10 cellular contexts compared by ENCODE assay signal in the genomic region with DNA sequence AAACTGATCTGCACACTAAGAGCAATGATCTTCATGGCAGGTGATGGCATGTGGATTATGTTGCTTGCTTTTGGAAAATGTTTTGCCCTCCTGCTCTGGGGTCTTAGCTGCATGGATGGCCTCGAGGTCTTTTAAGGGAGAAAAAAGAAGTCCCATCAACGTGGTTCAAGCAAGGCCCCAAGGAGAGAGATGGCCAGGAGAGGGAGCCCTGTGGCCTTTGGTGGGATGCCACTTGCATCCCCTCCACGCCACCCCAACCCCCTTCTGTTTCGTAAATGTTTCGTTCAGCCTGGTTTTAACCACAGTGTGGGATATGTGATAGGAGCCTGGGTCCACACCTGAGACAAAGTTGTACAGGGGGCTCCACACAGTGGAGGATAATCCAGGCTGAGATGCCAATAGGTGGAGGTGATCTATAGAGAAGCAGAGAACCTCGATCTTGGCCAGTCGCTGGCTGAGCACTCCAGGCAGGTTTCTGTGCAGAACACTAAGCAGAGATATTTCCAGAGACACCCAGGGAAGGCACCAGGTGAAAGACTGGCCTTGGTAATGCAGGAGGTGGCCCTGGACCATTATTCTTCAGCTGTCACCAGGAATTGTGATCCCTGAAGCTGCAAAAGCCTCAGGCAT. TPM values are rescaled to one million over a fixed set of nuclear protein-coding genes. Genes with fewer than 3 reads are reported as not detected.
DNase-seq lines count a peak whose midpoint lies in the region; TF ChIP-seq lines count a peak whose summit lies in the region.
"Had no signal": no experiment of that assay in that cellular context is flagged by ENCODE, and none has a peak within 500 bp of the region (broad histone marks: within the 10 kb centered on the region; RNA-seq: fewer than 3 reads in every experiment).

No MANE protein-coding gene starts in this region.

- H3K36me3 Mint-ChIP-seq in nephron progenitor cell (ENCODE audit: low read depth), result no peaks in the 10 kb centered on the region

- H3K4me3 ChIP-seq in GM06990 (replicated peaks; ENCODE audit: low read depth, low read length), result no peak overlapping the region
- H3K4me3 ChIP-seq in MG63, result no peak overlapping the region
- H3K4me3 ChIP-seq in breast epithelium, result no peak overlapping the region
- H3K4me3 ChIP-seq: thoracic aorta had no signal

- H3K9me3 Mint-ChIP-seq in nephron progenitor cell, result no peaks in the 10 kb centered on the region

- TF ChIP-seq CTCF in GM06990 (IDR thresholded peaks at IDR 0.05; ENCODE audit: insufficient read depth, low read length, poor library complexity, severe bottlenecking) (peak; percentile 62), breast epithelium (IDR thresholded peaks at IDR 0.05) (peak in 2 of 3 donors; percentile 29 to 30), nephron progenitor cell (IDR thresholded peaks at IDR 0.05) (peak; percentile 53)

- no peak overlapping the region for H3K27ac ChIP-seq in breast epithelium
- no peak overlapping the region for H3K27ac ChIP-seq in caudate nucleus (ENCODE audit: low read depth, low read length)
- H3K27ac ChIP-seq: thoracic aorta had no signal

- H3K4me3 Mint-ChIP-seq in nephron progenitor cell, result no peak overlapping the region

- H3K4me1 ChIP-seq in breast epithelium, result no peaks in the 10 kb centered on the region

- intact Hi-C loops in breast epithelium (cut with DNase I; ENCODE audit: low total_unique reads), result no loop called here

- H3K27ac Mint-ChIP-seq in nephron progenitor cell, result no peak overlapping the region

- DNase-seq in GM06990 (ENCODE audit: extremely low read depth, insufficient read length) (no peak), MG63 (peak; percentile 10), breast epithelium (ENCODE audit: low spot score in 2 of 2) (no peak), nephron progenitor cell (peak; percentile 50), dedifferentiated amniotic fluid mesenchymal stem cell (ENCODE audit: extremely low spot score) (no peak), caudate nucleus (lab: John Stamatoyannopoulos, UW) (no peak), SW480 (ENCODE audit: low spot score) (no peak), midbrain (lab: John Stamatoyannopoulos, UW) (no peak)
- DNase-seq: cerebellar nuclear complex had no signal

- TF ChIP-seq POLR2A in breast epithelium (IDR thresholded peaks at IDR 0.05), result no peak

- H3K9me3 ChIP-seq in MG63 (no peaks in the 10 kb centered on the region), breast epithelium (no peaks in the 10 kb centered on the region)
- H3K9me3 ChIP-seq: thoracic aorta had no signal

- H3K27me3 ChIP-seq in GM06990 (replicated peaks; ENCODE audit: control insufficient read depth, insufficient read depth, low read length) (no peaks in the 10 kb centered on the region), MG63 (no peaks in the 10 kb centered on the region), breast epithelium (no peaks in the 10 kb centered on the region)

- peaks cover 24% of the 10 kb centered on the region for H3K4me1 Mint-ChIP-seq in nephron progenitor cell

- H3K36me3 ChIP-seq in GM06990 (ENCODE audit: control insufficient read depth, insufficient read depth, low read length) (no peaks in the 10 kb centered on the region), MG63 (no peaks in the 10 kb centered on the region), breast epithelium (no peaks in the 10 kb centered on the region)
- H3K36me3 ChIP-seq: thoracic aorta had no signal

- H3K27me3 Mint-ChIP-seq in nephron progenitor cell (ENCODE audit: low read depth, poor library complexity), result peaks cover 44% of the 10 kb centered on the region

RNA-seq across cellular contexts. Expression of gene FRRS1L, which starts 25.8 kb away (rescaled TPM):
- total RNA-seq in MG63 (2014; rRNA removed; shearing (Covaris generic); ENCODE audit: low replicate concordance), result not detected in 2 replicates
- 1 to 10 TPM in 2 of 3 donors, under 1 TPM in 1; 0.16 to 2.6 (median 2.0) TPM for total RNA-seq in breast epithelium

Comparison
In these comparisons a context has a peak if more than half of its experiments do, and no peak if none do; other contexts are left out.
1. DNase-seq: peak in MG63 (single experiment) and nephron progenitor cell (single experiment); none in GM06990 (single experiment), breast epithelium (0 of 2), dedifferentiated amniotic fluid mesenchymal stem cell (single experiment), caudate nucleus (0 of 61), SW480 (single experiment) and midbrain (single experiment).
2. Peak in every context shown above with its lines, with median percentiles within 50 percentile points of each other: CTCF ChIP-seq.